9 cellular contexts compared by ENCODE assay signal in the genomic region with DNA sequence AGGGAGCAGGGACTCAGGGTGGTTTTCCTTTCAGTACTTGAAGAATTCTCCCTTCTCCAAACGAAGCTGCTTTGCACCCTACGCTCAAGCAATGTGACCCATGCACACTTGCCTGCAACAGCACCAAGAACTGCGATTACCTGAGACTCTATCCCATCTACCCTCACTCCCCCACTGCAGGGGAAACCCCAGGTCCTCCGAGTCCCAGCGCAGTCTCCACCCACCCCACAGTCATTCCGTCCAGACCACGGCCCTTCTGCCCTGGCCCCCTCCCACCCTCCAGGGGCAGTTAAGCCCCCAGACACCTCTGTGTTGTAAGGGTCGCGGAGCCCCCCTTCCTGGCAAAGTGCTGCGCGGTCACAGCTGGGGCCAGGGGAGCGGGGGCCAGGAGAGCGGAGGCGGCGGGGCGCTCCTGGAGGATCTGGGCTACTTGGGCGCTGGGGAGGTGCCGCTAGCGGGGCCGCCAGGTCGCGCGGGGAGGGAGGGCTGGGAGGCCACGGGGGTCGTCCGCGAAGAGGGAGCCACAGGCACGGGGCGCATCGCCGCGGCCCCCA. TPM values are rescaled to one million over a fixed set of nuclear protein-coding genes. Genes with fewer than 3 reads are reported as not detected.
DNase-seq lines count a peak whose midpoint lies in the region; ATAC-seq, FAIRE-seq and TF ChIP-seq lines count a peak whose summit lies in the region.
"Not testable (repeated sequence)": the region's sequence is repeated elsewhere in the genome, so short reads cannot be mapped to it uniquely, and the experiment has no call there.
"Had no signal": no experiment of that assay in that cellular context is flagged by ENCODE, and none has a peak within 500 bp of the region (broad histone marks: within the 10 kb centered on the region; RNA-seq: fewer than 3 reads in every experiment).

No MANE protein-coding gene starts in this region.

- not testable (repeated sequence) for H3K9me3 ChIP-seq in CD8-positive, alpha-beta memory T cell (ENCODE audit: low read length); GM23248 (ENCODE audit: low read depth); right atrium auricular region

- not testable (repeated sequence) for H3K79me2 ChIP-seq in GM23248 (ENCODE audit: insufficient read depth)

- POLR2A ChIA-PET in CD8-positive, alpha-beta memory T cell (lab: Charles Lee): interaction anchor here (0.6 to 1.5 kb wide), 2 partner anchors 163 to 177 kb away, joined by 3 to 4 read pairs; no protein-coding TSS in a partner anchor

- H3K27me3 ChIP-seq in CD8-positive, alpha-beta memory T cell (ENCODE audit: insufficient read depth, low read length, poor library complexity, severe bottlenecking); GM23248 (replicated peaks; ENCODE audit: insufficient read depth); right atrium auricular region: not testable (repeated sequence)
- H3K27me3 ChIP-seq in bronchial epithelial cell (ENCODE audit: control insufficient read depth, insufficient read depth, low read length): peaks cover 10% of the 10 kb centered on the region

- not testable (repeated sequence) for H3K27me3 Mint-ChIP-seq in CD8-positive, alpha-beta memory T cell
- peaks cover 36% of the 10 kb centered on the region for H3K27me3 Mint-ChIP-seq in nephron (ENCODE audit: low read depth)
- peaks cover 15% of the 10 kb centered on the region for H3K27me3 Mint-ChIP-seq in stimulated activated naive CD8-positive, alpha-beta T cell treated with anti-CD3 and anti-CD28 coated beads, Interleukin-15, Interleukin-2, amounts not matched to agents 100 ng/mL and 50 ng/mL, for 24 hours

- H3K4me3 ChIP-seq in CD8-positive, alpha-beta memory T cell (ENCODE audit: low read length): peak overlapping the region; percentile 59
- H3K4me3 ChIP-seq in GM23248: peak overlapping the region; percentile 51
- H3K4me3 ChIP-seq in bronchial epithelial cell (ENCODE audit: low read depth, low read length): peak overlapping the region; percentile 44
- peak overlapping the region; percentile 54 for H3K4me3 ChIP-seq in right atrium auricular region

- H3K9ac ChIP-seq in GM23248: peak overlapping the region; percentile 36

- H4K20me1 ChIP-seq in GM23248 (ENCODE audit: insufficient read depth): not testable (repeated sequence)

- not testable (repeated sequence) for FAIRE-seq in bronchial epithelial cell (lab: Jason Lieb, UNC)

- not testable (repeated sequence) for H3K9me2 ChIP-seq in GM23248 (ENCODE audit: insufficient read depth)

- H3K4me1 ChIP-seq in CD8-positive, alpha-beta memory T cell (ENCODE audit: insufficient read depth, low read length); GM23248 (ENCODE audit: insufficient read depth); right atrium auricular region: not testable (repeated sequence)

- TF ChIP-seq CTCF in bronchial epithelial cell (IDR thresholded peaks at IDR 0.05; ENCODE audit: insufficient read depth, low read length, severe bottlenecking); right atrium auricular region (IDR thresholded peaks at IDR 0.05); nephron (IDR thresholded peaks at IDR 0.05; ENCODE audit: unreplicated experiment in 3 of 3): not testable (repeated sequence)

- H3K27ac ChIP-seq in CD8-positive, alpha-beta memory T cell (ENCODE audit: low read depth, low read length): peak overlapping the region; percentile 9
- H3K27ac ChIP-seq in GM23248, right atrium auricular region: not testable (repeated sequence)

- H3K36me3 Mint-ChIP-seq in CD8-positive, alpha-beta memory T cell; nephron (ENCODE audit: low read depth); stimulated activated naive CD8-positive, alpha-beta T cell treated with anti-CD3 and anti-CD28 coated beads, Interleukin-15, Interleukin-2, amounts not matched to agents 100 ng/mL and 50 ng/mL, for 24 hours (ENCODE audit: low read depth): not testable (repeated sequence)

- not testable (repeated sequence) for H3K36me3 ChIP-seq in CD8-positive, alpha-beta memory T cell (ENCODE audit: insufficient read depth, low read length); GM23248 (ENCODE audit: low read depth); bronchial epithelial cell (ENCODE audit: control insufficient read depth, insufficient read depth, low read length); right atrium auricular region

- H3F3A ChIP-seq in GM23248 (ENCODE audit: insufficient read depth): not testable (repeated sequence)

- peaks cover 17% of the 10 kb centered on the region in 3 donors for H3K4me1 Mint-ChIP-seq in CD8-positive, alpha-beta memory T cell
- peaks cover 10% of the 10 kb centered on the region for H3K4me1 Mint-ChIP-seq in nephron
- H3K4me1 Mint-ChIP-seq in stimulated activated naive CD8-positive, alpha-beta T cell treated with anti-CD3 and anti-CD28 coated beads, Interleukin-15, Interleukin-2, amounts not matched to agents 100 ng/mL and 50 ng/mL, for 24 hours (ENCODE audit: low read depth): peaks cover 16% of the 10 kb centered on the region

- CTCF ChIA-PET in CD8-positive, alpha-beta memory T cell (lab: Charles Lee): interaction anchor here (0.9 to 2.3 kb wide), 2 partner anchors 10 to 15 kb away, joined by 3 to 7 read pairs; no protein-coding TSS in a partner anchor

- peak; percentile 30 for ATAC-seq in HG03457 (IDR thresholded peaks at IDR 0.05; ENCODE audit: unreplicated experiment)
- ATAC-seq in activated CD4-positive, CD25-positive, alpha-beta regulatory T cell treated with anti-CD3 and anti-CD28 coated beads, Interleukin-2, amount 50 U/mL, for 24 hours: peak; percentile 44 to 69

- peak overlapping the region; percentile 60 to 91 (median 86) for H3K4me3 Mint-ChIP-seq in CD8-positive, alpha-beta memory T cell
- H3K4me3 Mint-ChIP-seq in nephron: peak overlapping the region; percentile 79 to 84 (median 82)
- H3K4me3 Mint-ChIP-seq in stimulated activated naive CD8-positive, alpha-beta T cell treated with anti-CD3 and anti-CD28 coated beads, Interleukin-15, Interleukin-2, amounts not matched to agents 100 ng/mL and 50 ng/mL, for 24 hours: peak overlapping the region; percentile 75

- H2AFZ ChIP-seq in GM23248: peak overlapping the region; percentile 72

- DNase-seq in CD8-positive, alpha-beta memory T cell: peak in 3 of 5 donors; percentile 16 to 52 (median 36)
- DNase-seq in GM23248; bronchial epithelial cell (ENCODE audit: low read depth); right atrium auricular region (ENCODE audit: low spot score): not testable (repeated sequence)

- H3K4me2 ChIP-seq in GM23248 (ENCODE audit: unreplicated experiment): not testable (repeated sequence)

- in situ Hi-C loops in GM23248 (cut with MboI): loop anchor here (5.0 kb wide), 1 partner anchor 176 kb away; no protein-coding TSS in a partner anchor

- H3K9me3 Mint-ChIP-seq in CD8-positive, alpha-beta memory T cell; nephron; stimulated activated naive CD8-positive, alpha-beta T cell treated with anti-CD3 and anti-CD28 coated beads, Interleukin-15, Interleukin-2, amounts not matched to agents 100 ng/mL and 50 ng/mL, for 24 hours: not testable (repeated sequence)

- WGBS in GM23248 (ENCODE audit: low coverage in 1 of 2, low lambda C conversion rate in 2 of 2, missing lambda C conversion rate in 2 of 2), 2 experiments: 3 to 5% methylated on average over 6 to 10 of the region's 32 CpGs

- H3K27ac Mint-ChIP-seq in CD8-positive, alpha-beta memory T cell: peak overlapping the region in 5 of 8 donors; percentile 54 to 86 (median 72)
- not testable (repeated sequence) for H3K27ac Mint-ChIP-seq in nephron
- H3K27ac Mint-ChIP-seq in stimulated activated naive CD8-positive, alpha-beta T cell treated with anti-CD3 and anti-CD28 coated beads, Interleukin-15, Interleukin-2, amounts not matched to agents 100 ng/mL and 50 ng/mL, for 24 hours: peak overlapping the region; percentile 36

RNA-seq across cellular contexts. Expression of gene MSMB, which starts 59.9 kb away (rescaled TPM):
- not detected for total RNA-seq in CD8-positive, alpha-beta memory T cell
- polyA plus RNA-seq in CD8-positive, alpha-beta memory T cell: not detected
- total RNA-seq in GM23248 (2014; rRNA removed; shearing (Covaris generic)): not detected in 2 replicates
- polyA plus RNA-seq in GM23248 (2016; fragmentation: Nextera tagmentation; extraction: Ambion mirVana): not detected in 2 replicates
- total RNA-seq in bronchial epithelial cell: 1.1 and 16.4 TPM in 2 replicates
- not detected for total RNA-seq in right atrium auricular region
- polyA plus RNA-seq: adipose tissue had no signal
